Comparison of ENCODE assay signal across 11 cellular contexts in genomic region chr7:106139253-106140251, GRCh38. TPM values are rescaled to one million over a fixed set of nuclear protein-coding genes. Genes with fewer than 3 reads are reported as not detected.
DNase-seq lines count a peak whose midpoint lies in the region; ATAC-seq, FAIRE-seq and TF ChIP-seq lines count a peak whose summit lies in the region.
"Had no signal": no experiment of that assay in that cellular context is flagged by ENCODE, and none has a peak within 500 bp of the region (broad histone marks: within the 10 kb centered on the region; RNA-seq: fewer than 3 reads in every experiment).

No MANE protein-coding gene starts in this region.

- H3K9ac ChIP-seq in endodermal cell (ENCODE audit: extremely low read depth, low read length, poor library complexity, severe bottlenecking): no peak overlapping the region

- H3K27ac ChIP-seq in endodermal cell (ENCODE audit: low read depth, low read length): no peak overlapping the region
- peak overlapping the region; percentile 86 to 94 (median 91) for H3K27ac ChIP-seq in thyroid gland

- peaks cover 27% of the 10 kb centered on the region for H3K4me1 Mint-ChIP-seq in endodermal cell

- 73 to 86% methylated on average over 6 to 7 of the region's 8 CpGs for WGBS in endodermal cell (ENCODE audit: insufficient coverage in 1 of 2, insufficient read length in 1 of 2), 2 experiments
- WGBS in thyroid gland, 2 donors: 28 to 40% methylated on average over 8 of the region's 8 CpGs

- DNase-seq in NCI-H82 (lab: John Stamatoyannopoulos, UW) (peak; percentile 43), NCI-H82 treated with DMSO at 0.1 percent for 48 hours (lab: John Stamatoyannopoulos, UW; ENCODE audit: unreplicated experiment) (no peak), endodermal cell (no peak), mucosa of descending colon (no peak), thyroid gland (peak; percentile 50 to 55), GM19239 (ENCODE audit: insufficient read length, low spot score) (no peak), HK-2 (ENCODE audit: unreplicated experiment) (no peak)
- DNase-seq in activated CD4-positive, alpha-beta T cell treated with anti-CD3 and anti-CD28 coated beads for 48 hours: no peak
- DNase-seq: activated CD8-positive, alpha-beta memory T cell treated with anti-CD3 and anti-CD28 coated beads, Interleukin-2, amount 50 U/mL, for 48 hours; NCI-H2029 had no signal

- H3K4me3 ChIP-seq in endodermal cell (ENCODE audit: low read length): no peak overlapping the region
- no peak overlapping the region for H3K4me3 ChIP-seq in mucosa of descending colon
- H3K4me3 ChIP-seq in thyroid gland (replicated peaks in 1 of 3): no peak overlapping the region

- no peak for FAIRE-seq in GM19239 (lab: Jason Lieb, UNC)
- FAIRE-seq: G401.6 had no signal

- H3K36me3 ChIP-seq in endodermal cell (ENCODE audit: control insufficient read depth, insufficient read depth, low read length): no peaks in the 10 kb centered on the region
- H3K36me3 ChIP-seq in mucosa of descending colon (ENCODE audit: low read depth): no peaks in the 10 kb centered on the region
- no peaks in the 10 kb centered on the region for H3K36me3 ChIP-seq in thyroid gland

- H3K27me3 ChIP-seq in endodermal cell (ENCODE audit: control insufficient read depth, insufficient read depth, low read length, poor library complexity, severe bottlenecking) (no peaks in the 10 kb centered on the region), thyroid gland (no peaks in the 10 kb centered on the region)

- H3K27me3 Mint-ChIP-seq in endodermal cell (ENCODE audit: insufficient read depth): no peaks in the 10 kb centered on the region

- peak overlapping the region; percentile 38 for H3K27ac Mint-ChIP-seq in endodermal cell

- ATAC-seq in mucosa of descending colon: peak; percentile 25

- H3K4me1 ChIP-seq in endodermal cell (ENCODE audit: control insufficient read depth, insufficient read depth, low read length) (peaks cover 4% of the 10 kb centered on the region), mucosa of descending colon (ENCODE audit: low read depth) (peaks cover 3% of the 10 kb centered on the region), thyroid gland (peaks cover 17 to 19% of the 10 kb centered on the region in 2 donors)

- H3K9me3 Mint-ChIP-seq in endodermal cell: peaks cover 8% of the 10 kb centered on the region

- intact Hi-C loops in mucosa of descending colon (cut with DNase I, micrococcal nuclease) (no loop called here), thyroid gland (cut with DNase I) (no loop called here)

- H3K36me3 Mint-ChIP-seq in endodermal cell (ENCODE audit: low read depth): no peaks in the 10 kb centered on the region

- no peak for TF ChIP-seq POLR2A in thyroid gland (IDR thresholded peaks at IDR 0.05)

- no peak overlapping the region for H3K4me3 Mint-ChIP-seq in endodermal cell

- H3K9me3 ChIP-seq in endodermal cell (ENCODE audit: control insufficient read depth, low read length) (no peaks in the 10 kb centered on the region), mucosa of descending colon (no peaks in the 10 kb centered on the region), thyroid gland (no peaks in the 10 kb centered on the region)

- no peak for TF ChIP-seq CTCF in endodermal cell (conservative IDR thresholded peaks at IDR 0.05)
- TF ChIP-seq CTCF in mucosa of descending colon (IDR thresholded peaks at IDR 0.05): no peak
- no peak for TF ChIP-seq CTCF in thyroid gland (IDR thresholded peaks at IDR 0.05)

RNA-seq across cellular contexts. Expression of gene SYPL1, which starts 27.4 kb away (rescaled TPM):
- total RNA-seq in endodermal cell (10 to 100 TPM; 74.8 to 76.7 TPM), mucosa of descending colon (100 to 1,000 TPM in 1 of 3 donors, 10 to 100 TPM in 2; 73.8 to 109 (median 80.8) TPM), thyroid gland (100 to 1,000 TPM; 119 to 165 (median 132) TPM)
- 58.1 TPM for polyA plus RNA-seq in endodermal cell (2013, experiment 1 of 2)
- polyA plus RNA-seq in endodermal cell (2013, experiment 2 of 2): 55.4 TPM

Comparison
In these comparisons a context has a peak if more than half of its experiments do, and no peak if none do; other contexts are left out.
1. DNase-seq: peak in NCI-H82 (single experiment) and thyroid gland (2 of 2); none in NCI-H82 treated with DMSO at 0.1 percent for 48 hours (single experiment), endodermal cell (single experiment), mucosa of descending colon (0 of 3), GM19239 (single experiment), HK-2 (single experiment) and activated CD4-positive, alpha-beta T cell treated with anti-CD3 and anti-CD28 coated beads for 48 hours (single experiment).